In the genomic region with DNA sequence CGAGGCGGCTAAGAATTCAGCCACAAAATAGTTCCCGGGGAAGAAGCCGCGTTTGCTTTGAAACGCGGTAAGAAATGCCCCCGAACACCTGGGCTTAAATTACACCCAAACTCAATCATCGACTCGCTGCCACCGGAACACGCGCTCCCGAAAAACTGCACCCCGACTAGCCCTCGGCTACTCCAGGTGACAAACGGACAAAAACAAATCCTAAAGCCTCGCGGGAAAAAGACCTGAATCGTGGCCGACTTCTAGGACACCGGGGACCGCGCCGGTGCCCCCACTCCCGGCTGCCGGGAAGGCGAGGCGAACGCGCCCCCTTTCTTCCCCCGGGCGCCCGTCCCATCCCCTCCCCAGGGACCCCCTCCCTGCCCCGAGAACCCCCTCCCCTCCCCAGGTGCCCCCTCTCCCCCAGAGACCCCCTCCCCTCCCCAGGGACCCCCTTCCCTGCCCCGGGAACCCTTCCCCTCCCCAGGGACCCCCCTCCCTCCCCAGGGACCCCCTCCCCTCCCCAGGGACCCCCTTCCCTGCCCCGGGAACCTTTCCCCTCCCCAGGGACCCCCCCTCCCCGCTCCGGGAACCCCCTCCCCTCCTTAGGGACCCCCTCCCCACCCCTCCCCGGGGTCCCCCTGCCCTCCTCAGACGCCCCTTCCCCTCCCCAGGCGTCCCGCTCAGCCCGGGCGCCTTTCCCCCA, we compare ENCODE assay signal across 8 cellular contexts. TPM values are rescaled to one million over a fixed set of nuclear protein-coding genes. Genes with fewer than 3 reads are reported as not detected.
DNase-seq lines count a peak whose midpoint lies in the region; ATAC-seq and TF ChIP-seq lines count a peak whose summit lies in the region.

No MANE protein-coding gene starts in this region.

- no peaks in the 10 kb centered on the region for H3K36me3 ChIP-seq in right lobe of liver
- peaks cover 0 to 19% (median 4%) of the 10 kb centered on the region in 3 donors for H3K36me3 ChIP-seq in tibial artery

- no peaks in the 10 kb centered on the region for H3K9me3 ChIP-seq in right lobe of liver
- peaks cover 0 to 5% (median 0%) of the 10 kb centered on the region in 3 donors for H3K9me3 ChIP-seq in tibial artery

- peaks cover 15% of the 10 kb centered on the region for H3K4me1 Mint-ChIP-seq in activated CD8-positive, alpha-beta memory T cell treated with anti-CD3 and anti-CD28 coated beads, Interleukin-2, amount 10 ng/mL, durations not matched to agents 7 days and 5 days

- H3K4me3 ChIP-seq in right lobe of liver (peak overlapping the region; percentile 51 to 95 (median 79)), tibial artery (peak overlapping the region; percentile 67 to 99)

- H3K27ac ChIP-seq in right lobe of liver, result no peak overlapping the region
- H3K27ac ChIP-seq in tibial artery, result peak overlapping the region; percentile 73 to 84

- H3K9me3 Mint-ChIP-seq in activated CD8-positive, alpha-beta memory T cell treated with anti-CD3 and anti-CD28 coated beads, Interleukin-2, amount 10 ng/mL, durations not matched to agents 7 days and 5 days (ENCODE audit: low read depth), result peaks cover 11% of the 10 kb centered on the region

- ATAC-seq in activated CD8-positive, alpha-beta memory T cell treated with anti-CD3 and anti-CD28 coated beads, Interleukin-2, amount 10 ng/mL, durations not matched to agents 7 days and 5 days, result no peak
- ATAC-seq in right lobe of liver (no peak), GM18873 (IDR thresholded peaks at IDR 0.05; ENCODE audit: low FRiP score, unreplicated experiment) (no peak)

- CTCF ChIA-PET in activated CD8-positive, alpha-beta memory T cell treated with anti-CD3 and anti-CD28 coated beads, Interleukin-2, amount 10 ng/mL, durations not matched to agents 7 days and 5 days (lab: Charles Lee), result interaction anchor here (1.0 to 1.4 kb wide), 3 partner anchors 101 to 135 kb away, joined by 3 to 4 read pairs (median 4); no protein-coding TSS in a partner anchor

- H3K4me1 ChIP-seq in right lobe of liver (no peaks in the 10 kb centered on the region), tibial artery (peaks cover 0 to 16% (median 13%) of the 10 kb centered on the region in 4 donors)

- DNase-seq in activated CD8-positive, alpha-beta memory T cell treated with anti-CD3 and anti-CD28 coated beads, Interleukin-2, amount 10 ng/mL, durations not matched to agents 7 days and 5 days, result no peak
- no peak for DNase-seq in activated CD8-positive, alpha-beta memory T cell treated with anti-CD3 and anti-CD28 coated beads, Interleukin-2, amount 50 U/mL, for 48 hours
- DNase-seq in astrocyte of the hippocampus (ENCODE audit: low read depth, low spot score) (peak; percentile 20), right lobe of liver (no peak), tibial artery (peak in 1 of 2 donors; percentile 58), COR-L47 (lab: John Stamatoyannopoulos, UW) (no peak), NCI-H226 (no peak)

- peaks cover 37% of the 10 kb centered on the region for H3K36me3 Mint-ChIP-seq in activated CD8-positive, alpha-beta memory T cell treated with anti-CD3 and anti-CD28 coated beads, Interleukin-2, amount 10 ng/mL, durations not matched to agents 7 days and 5 days

- H3K27me3 ChIP-seq in right lobe of liver (no peaks in the 10 kb centered on the region), tibial artery (peaks cover 0 to 20% of the 10 kb centered on the region in 2 donors)

- H3K27ac Mint-ChIP-seq in activated CD8-positive, alpha-beta memory T cell treated with anti-CD3 and anti-CD28 coated beads, Interleukin-2, amount 10 ng/mL, durations not matched to agents 7 days and 5 days, result peak overlapping the region; percentile 61

- intact Hi-C loops in right lobe of liver (cut with DNase I) (no loop called here), tibial artery (cut with DNase I; ENCODE audit: low total_unique reads) (no loop called here)

- H3K4me3 Mint-ChIP-seq in activated CD8-positive, alpha-beta memory T cell treated with anti-CD3 and anti-CD28 coated beads, Interleukin-2, amount 10 ng/mL, durations not matched to agents 7 days and 5 days, result peak overlapping the region; percentile 74

- peaks cover 18% of the 10 kb centered on the region for H3K27me3 Mint-ChIP-seq in activated CD8-positive, alpha-beta memory T cell treated with anti-CD3 and anti-CD28 coated beads, Interleukin-2, amount 10 ng/mL, durations not matched to agents 7 days and 5 days

- 12% methylated on average over 24 of the region's 45 CpGs for WGBS in right lobe of liver (ENCODE audit: insufficient coverage, low coverage, low lambda C conversion rate, missing lambda C conversion rate)

- no peak for TF ChIP-seq CTCF in right lobe of liver (IDR thresholded peaks at IDR 0.05)
- no peak for TF ChIP-seq CTCF in tibial artery (IDR thresholded peaks at IDR 0.05)

- no peak for TF ChIP-seq POLR2A in right lobe of liver (IDR thresholded peaks at IDR 0.05)

RNA-seq across cellular contexts. Expression of gene C1orf159, which starts 0.6 kb away (rescaled TPM):
- 10 to 100 TPM; 22.9 to 23.6 TPM for total RNA-seq in activated CD8-positive, alpha-beta memory T cell treated with anti-CD3 and anti-CD28 coated beads, Interleukin-2, amount 10 ng/mL, durations not matched to agents 7 days and 5 days
- total RNA-seq in right lobe of liver, result 1 to 10 TPM; 4.0 to 7.7 (median 6.4) TPM

RNA-seq across cellular contexts. Expression of gene RNF223, which starts 41.2 kb away (rescaled TPM):
- not detected for total RNA-seq in activated CD8-positive, alpha-beta memory T cell treated with anti-CD3 and anti-CD28 coated beads, Interleukin-2, amount 10 ng/mL, durations not matched to agents 7 days and 5 days
- total RNA-seq in right lobe of liver, result not detected

RNA-seq across cellular contexts. Expression of gene TTLL10, which starts 58.4 kb away (rescaled TPM):
- not detected for total RNA-seq in activated CD8-positive, alpha-beta memory T cell treated with anti-CD3 and anti-CD28 coated beads, Interleukin-2, amount 10 ng/mL, durations not matched to agents 7 days and 5 days
- not detected for total RNA-seq in right lobe of liver

Comparison
In these comparisons a context has a peak if more than half of its experiments do, and no peak if none do; other contexts are left out.
1. H3K27ac ChIP-seq: peak in tibial artery (2 of 2); none in right lobe of liver (0 of 3).